Comparison of ENCODE assay signal across 29 cellular contexts in genomic region chr12:13841358-13841757, GRCh38.
DNase-seq lines count a peak whose midpoint lies in the region; TF ChIP-seq lines count a peak whose summit lies in the region.
"Had no signal": no experiment of that assay in that cellular context is flagged by ENCODE, and none has a peak within 500 bp of the region (broad histone marks: within the 10 kb centered on the region; RNA-seq: fewer than 3 reads in every experiment).

No MANE protein-coding gene starts in this region.

- no peaks in the 10 kb centered on the region for H3K9me3 ChIP-seq in esophagus muscularis mucosa
- H3K9me3 ChIP-seq in neural cell (ENCODE audit: low read length) = no peaks in the 10 kb centered on the region
- H3K9me3 ChIP-seq in breast epithelium = no peaks in the 10 kb centered on the region
- H3K9me3 ChIP-seq: A549; BE2C; BLaER1; BLaER1 treated with 17β-estradiol and CSF1 and Interleukin-3, amounts not matched to agents 10 nM and 100 nM; Caco-2 had no signal

- H3K9me2 ChIP-seq in neural cell (ENCODE audit: insufficient read depth, low read length) = no peaks in the 10 kb centered on the region

- no peak for TF ChIP-seq EP300 in esophagus muscularis mucosa (IDR thresholded peaks at IDR 0.05)
- peak; percentile 94 for TF ChIP-seq EP300 in neural cell (conservative IDR thresholded peaks at IDR 0.05; ENCODE audit: poor library complexity, severe bottlenecking)

- H3K27me3 ChIP-seq in esophagus muscularis mucosa (no peaks in the 10 kb centered on the region), neural cell (ENCODE audit: insufficient read depth, low read depth, low read length) (no peaks in the 10 kb centered on the region), breast epithelium (no peaks in the 10 kb centered on the region)
- H3K27me3 ChIP-seq: BE2C; BLaER1; BLaER1 treated with 17β-estradiol and CSF1 and Interleukin-3, amounts not matched to agents 10 nM and 100 nM had no signal

- no peak overlapping the region for H3K9ac ChIP-seq in neural cell (ENCODE audit: low read length)
- H3K9ac ChIP-seq: BLaER1; BLaER1 treated with 17β-estradiol and CSF1 and Interleukin-3, amounts not matched to agents 10 nM and 100 nM had no signal

- no peak overlapping the region for H2AFZ ChIP-seq in neural cell (ENCODE audit: low read depth, low read length)

- DNase-seq in esophagus muscularis mucosa (ENCODE audit: extremely low spot score) (peak; percentile 31), breast epithelium (ENCODE audit: low spot score in 2 of 2) (no peak), NCI-H510A treated with DMSO at 0.1 percent for 48 hours (lab: John Stamatoyannopoulos, UW) (no peak)
- DNase-seq: 8988T; ACHN; AML-193; BE2C; C1 segment of cervical spinal cord; Caco-2; Calu3; CD4-positive, alpha-beta memory T cell; CD4-positive, alpha-beta T cell; CD4-positive, CD25-positive, alpha-beta regulatory T cell; CD8-positive, alpha-beta memory T cell; CD8-positive, alpha-beta T cell; COR-L47; DMS 273 treated with DMSO at 0.1 percent for 48 hours; DMS153; DMS53; DMS79; DMS79 treated with DMSO at 0.1 percent for 48 hours; DND-41; EL had no signal

- 85% methylated on average over 7 of the region's 7 CpGs for WGBS in esophagus muscularis mucosa

- H3K79me2 ChIP-seq in neural cell (replicated peaks; ENCODE audit: insufficient read depth, low read length) = no peaks in the 10 kb centered on the region

- H3K27ac ChIP-seq in esophagus muscularis mucosa (replicated peaks in 1 of 4) (no peak overlapping the region), neural cell (ENCODE audit: low read length) (peak overlapping the region; percentile 61), breast epithelium (no peak overlapping the region)
- H3K27ac ChIP-seq: 22Rv1; A549; BLaER1; BLaER1 treated with 17β-estradiol and CSF1 and Interleukin-3, amounts not matched to agents 10 nM and 100 nM; C4-2B had no signal

- TF ChIP-seq POLR2A in esophagus muscularis mucosa (IDR thresholded peaks at IDR 0.05; ENCODE audit: low read depth) = no peak
- no peak for TF ChIP-seq POLR2A in breast epithelium (IDR thresholded peaks at IDR 0.05)

- no peaks in the 10 kb centered on the region for H3K36me3 ChIP-seq in esophagus muscularis mucosa
- no peaks in the 10 kb centered on the region for H3K36me3 ChIP-seq in neural cell (ENCODE audit: insufficient read depth, low read length)
- H3K36me3 ChIP-seq in breast epithelium = no peaks in the 10 kb centered on the region
- H3K36me3 ChIP-seq: BE2C; BLaER1; BLaER1 treated with 17β-estradiol and CSF1 and Interleukin-3, amounts not matched to agents 10 nM and 100 nM had no signal

- peak overlapping the region; percentile 30 for H3K4me2 ChIP-seq in neural cell (ENCODE audit: low read length)
- H3K4me2 ChIP-seq: A549; BLaER1; BLaER1 treated with 17β-estradiol and CSF1 and Interleukin-3, amounts not matched to agents 10 nM and 100 nM had no signal

- no peak for TF ChIP-seq RAD21 in neural cell (conservative IDR thresholded peaks at IDR 0.05)

- H3K4me3 ChIP-seq in esophagus muscularis mucosa = no peak overlapping the region
- peak overlapping the region; percentile 14 for H3K4me3 ChIP-seq in neural cell (ENCODE audit: low read length)
- H3K4me3 ChIP-seq in breast epithelium = no peak overlapping the region
- H3K4me3 ChIP-seq: A549; BLaER1; BLaER1 treated with 17β-estradiol and CSF1 and Interleukin-3, amounts not matched to agents 10 nM and 100 nM had no signal

- peaks cover 5% of the 10 kb centered on the region for H3F3A ChIP-seq in neural cell (ENCODE audit: insufficient read depth, low read length, poor library complexity, severe bottlenecking)

- no peaks in the 10 kb centered on the region for H3K4me1 ChIP-seq in esophagus muscularis mucosa
- no peaks in the 10 kb centered on the region for H3K4me1 ChIP-seq in breast epithelium
- H3K4me1 ChIP-seq: BE2C; BLaER1; BLaER1 treated with 17β-estradiol and CSF1 and Interleukin-3, amounts not matched to agents 10 nM and 100 nM; Caco-2 had no signal

- intact Hi-C loops in esophagus muscularis mucosa (cut with DNase I) (no loop called here), breast epithelium (cut with DNase I; ENCODE audit: low total_unique reads) (no loop called here)

- TF ChIP-seq CTCF in esophagus muscularis mucosa (IDR thresholded peaks at IDR 0.05) (no peak), neural cell (IDR thresholded peaks at IDR 0.05; ENCODE audit: poor library complexity, severe bottlenecking) (no peak), breast epithelium (IDR thresholded peaks at IDR 0.05) (no peak)

- no peaks in the 10 kb centered on the region for H4K20me1 ChIP-seq in neural cell (ENCODE audit: insufficient read depth)
- H4K20me1 ChIP-seq: BLaER1; BLaER1 treated with 17β-estradiol and CSF1 and Interleukin-3, amounts not matched to agents 10 nM and 100 nM had no signal

TF ChIP-seq in neural cell, 6 proteins besides CTCF, POLR2A, EP300 and RAD21:
- TF ChIP-seq REST (IDR thresholded peaks at IDR 0.05; ENCODE audit: borderline replicate concordance) (peak; percentile 55), TAF1 (IDR thresholded peaks at IDR 0.05; ENCODE audit: low read depth) (no peak), MXI1 (conservative IDR thresholded peaks at IDR 0.05; ENCODE audit: poor library complexity, severe bottlenecking) (peak; percentile 18), POLR2AphosphoS5 (IDR thresholded peaks at IDR 0.05) (peak; percentile 83)
